ENCODE assay signal across 20 cellular contexts in the genomic region with DNA sequence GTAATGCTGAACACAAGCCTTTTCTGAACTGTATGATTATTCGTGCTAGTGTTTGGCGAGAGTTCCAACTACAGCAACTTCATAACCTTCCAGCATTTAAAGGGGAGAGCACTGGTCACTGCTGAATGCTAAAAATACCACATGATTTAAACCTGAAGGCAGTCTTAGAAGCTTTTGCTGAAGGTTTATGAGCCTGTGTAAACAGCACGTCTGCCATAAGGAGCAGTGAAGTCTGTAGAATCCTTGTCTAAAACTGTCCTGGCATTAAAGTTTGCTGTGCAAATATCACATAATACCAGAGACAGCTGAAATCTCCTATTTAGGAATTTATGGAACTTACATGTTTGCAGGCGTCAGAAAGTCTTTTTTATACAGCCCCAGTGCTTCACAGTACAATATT. TPM values are rescaled to one million over a fixed set of nuclear protein-coding genes. Genes with fewer than 3 reads are reported as not detected.
DNase-seq lines count a peak whose midpoint lies in the region; ATAC-seq and TF ChIP-seq lines count a peak whose summit lies in the region.
"Had no signal": no experiment of that assay in that cellular context is flagged by ENCODE, and none has a peak within 500 bp of the region (broad histone marks: within the 10 kb centered on the region; RNA-seq: fewer than 3 reads in every experiment).

No MANE protein-coding gene starts in this region.

- no peak overlapping the region for H2BK12ac ChIP-seq in mesenchymal stem cell (ENCODE audit: low read length in 2 of 2)

- peaks cover 89% of the 10 kb centered on the region for H3K4me1 Mint-ChIP-seq in activated T-cell treated with anti-CD3 and anti-CD28 coated beads, Interleukin-2, amount 50 U/mL, for 72 hours (ENCODE audit: low read depth)

- no peak overlapping the region for H3K4me2 ChIP-seq in mesenchymal stem cell (ENCODE audit: low read length, poor library complexity, severe bottlenecking)

- TF ChIP-seq CTCF in tibial artery (IDR thresholded peaks at IDR 0.05) (no peak), GM13977 (IDR thresholded peaks at IDR 0.05; ENCODE audit: extremely low read depth, insufficient read depth, missing control alignments) (no peak), thyroid gland (IDR thresholded peaks at IDR 0.05) (no peak)

- no peak overlapping the region for H2AFZ ChIP-seq in mesenchymal stem cell (ENCODE audit: low read depth, low read length)

- no peak for TF ChIP-seq POLR2A in thyroid gland (IDR thresholded peaks at IDR 0.05)

- no peak overlapping the region for H3K23ac ChIP-seq in mesenchymal stem cell (ENCODE audit: low read length in 2 of 2)

- H3K27me3 Mint-ChIP-seq in activated T-cell treated with anti-CD3 and anti-CD28 coated beads, Interleukin-2, amount 50 U/mL, for 72 hours (ENCODE audit: low read depth): no peaks in the 10 kb centered on the region

- H3K9ac ChIP-seq in mesenchymal stem cell (ENCODE audit: low read length): no peak overlapping the region

- H2BK5ac ChIP-seq in mesenchymal stem cell (ENCODE audit: low read depth, low read length, poor library complexity, severe bottlenecking): no peak overlapping the region

- no peak overlapping the region for H4K91ac ChIP-seq in mesenchymal stem cell (ENCODE audit: low read length)

- H3K36me3 Mint-ChIP-seq in activated T-cell treated with anti-CD3 and anti-CD28 coated beads, Interleukin-2, amount 50 U/mL, for 72 hours (ENCODE audit: insufficient read depth in 2 of 2): peaks cover 46 to 81% of the 10 kb centered on the region in 2 donors
- H3K36me3 Mint-ChIP-seq in activated naive CD4-positive, alpha-beta T cell treated with anti-CD3 and anti-CD28 coated beads, Interleukin-2, amount 50 U/mL, for 72 hours: peaks cover 70 to 85% of the 10 kb centered on the region in 2 donors

- no peak overlapping the region for H2AK5ac ChIP-seq in mesenchymal stem cell (ENCODE audit: low read length, severe bottlenecking)

- no peak for DNase-seq in activated T-cell treated with anti-CD3 and anti-CD28 coated beads, Interleukin-2, amount 50 U/mL, for 72 hours
- DNase-seq in activated T-cell treated with anti-CD3 and anti-CD28 coated beads, Interleukin-2, amount 50 U/mL, for 1 hour: no peak
- no peak for DNase-seq in activated naive CD4-positive, alpha-beta T cell treated with anti-CD3 and anti-CD28 coated beads, Interleukin-2, amount 50 U/mL, for 72 hours (ENCODE audit: low spot score in 2 of 2)
- peak; percentile 9 for DNase-seq in mesenchymal stem cell
- DNase-seq in tibial artery: no peak
- no peak for DNase-seq in stimulated activated CD4-positive, alpha-beta T cell treated with anti-CD3 and anti-CD28 coated beads, Interleukin-12 subunit alpha, Interleukin-12 subunit beta, amount 100 ng/mL, for 4 hours
- DNase-seq in GM13977 (ENCODE audit: low spot score): no peak
- DNase-seq in thyroid gland: no peak
- DNase-seq: activated CD8-positive, alpha-beta memory T cell treated with anti-CD3 and anti-CD28 coated beads for 24 hours; amniotic stem cell; cortex of kidney; H7; NCI-H1436 treated with DMSO at 0.1 percent for 48 hours; NCI-H446; small intestine had no signal

- WGBS in mesenchymal stem cell: 50% methylated on average over 3 of the region's 4 CpGs
- 82 to 83% methylated on average over 4 of the region's 4 CpGs for WGBS in thyroid gland, 2 donors

- no peak overlapping the region for H3K14ac ChIP-seq in mesenchymal stem cell (ENCODE audit: low read length in 2 of 2)

- H2BK15ac ChIP-seq in mesenchymal stem cell (ENCODE audit: low read depth, poor library complexity, severe bottlenecking): no peak overlapping the region

- H3K27me3 ChIP-seq in mesenchymal stem cell (ENCODE audit: control insufficient read depth in 1 of 2, insufficient read depth in 1 of 2, low read length in 2 of 2) (no peaks in the 10 kb centered on the region), tibial artery (no peaks in the 10 kb centered on the region), thyroid gland (no peaks in the 10 kb centered on the region)
- H3K27me3 ChIP-seq: neutrophil had no signal

- H3K4ac ChIP-seq in mesenchymal stem cell (ENCODE audit: low read depth in 1 of 2, low read length in 2 of 2): no peak overlapping the region

- no peak for ATAC-seq in activated T-cell treated with anti-CD3 and anti-CD28 coated beads, Interleukin-2, amount 50 U/mL, for 72 hours (replicated peaks in 1 of 2)
- ATAC-seq in activated naive CD4-positive, alpha-beta T cell treated with anti-CD3 and anti-CD28 coated beads, Interleukin-2, amount 50 U/mL, for 72 hours: no peak
- ATAC-seq: esophagus mucosa, K562, Panc1 had no signal

- peak overlapping the region; percentile 88 to 98 for H3K4me3 Mint-ChIP-seq in activated T-cell treated with anti-CD3 and anti-CD28 coated beads, Interleukin-2, amount 50 U/mL, for 72 hours

- H3K9me3 Mint-ChIP-seq in activated T-cell treated with anti-CD3 and anti-CD28 coated beads, Interleukin-2, amount 50 U/mL, for 72 hours: no peaks in the 10 kb centered on the region
- no peaks in the 10 kb centered on the region for H3K9me3 Mint-ChIP-seq in activated naive CD4-positive, alpha-beta T cell treated with anti-CD3 and anti-CD28 coated beads, Interleukin-2, amount 50 U/mL, for 72 hours

- no peak overlapping the region for H2BK120ac ChIP-seq in mesenchymal stem cell (ENCODE audit: low read depth, low read length)

- H3K27ac ChIP-seq in mesenchymal stem cell (ENCODE audit: low read length, poor library complexity, severe bottlenecking) (no peak overlapping the region), tibial artery (peak overlapping the region; percentile 29 to 40), thyroid gland (no peak overlapping the region)
- H3K27ac ChIP-seq: neutrophil had no signal

- no peak overlapping the region for H4K8ac ChIP-seq in mesenchymal stem cell (ENCODE audit: low read length)

- H3K4me1 ChIP-seq in mesenchymal stem cell (ENCODE audit: control insufficient read depth, insufficient read depth, low read depth, low read length) (no peaks in the 10 kb centered on the region), tibial artery (peaks cover 0 to 51% (median 10%) of the 10 kb centered on the region in 4 donors), thyroid gland (peaks cover 11% of the 10 kb centered on the region in 2 donors)

- H3K36me3 ChIP-seq in mesenchymal stem cell (ENCODE audit: control insufficient read depth in 1 of 2, insufficient read depth in 2 of 2, low read depth in 1 of 2, low read length in 2 of 2) (peaks cover 0 to 56% of the 10 kb centered on the region in 2 experiments), tibial artery (peaks cover 10 to 36% (median 12%) of the 10 kb centered on the region in 3 donors), thyroid gland (peaks cover 11% of the 10 kb centered on the region in 2 donors)

- peak overlapping the region; percentile 95 for H3K27ac Mint-ChIP-seq in activated T-cell treated with anti-CD3 and anti-CD28 coated beads, Interleukin-2, amount 50 U/mL, for 72 hours
- peak overlapping the region; percentile 57 to 87 for H3K27ac Mint-ChIP-seq in activated naive CD4-positive, alpha-beta T cell treated with anti-CD3 and anti-CD28 coated beads, Interleukin-2, amount 50 U/mL, for 72 hours

- intact Hi-C loops in tibial artery (cut with DNase I; ENCODE audit: low total_unique reads): no loop called here
- intact Hi-C loops in thyroid gland (cut with DNase I): no loop called here

- in situ Hi-C loops in GM13977 (cut with MboI; ENCODE audit: low pct_unique_long_range_greater_than_20kb, low sequenced_read_pairs, unreplicated experiment): no loop called here

- H3K79me1 ChIP-seq in mesenchymal stem cell (replicated peaks; ENCODE audit: low read length, poor library complexity, severe bottlenecking): no peaks in the 10 kb centered on the region

- H3K18ac ChIP-seq in mesenchymal stem cell (ENCODE audit: low read depth in 1 of 2, low read length in 2 of 2): no peak overlapping the region

- H3K9me3 ChIP-seq in mesenchymal stem cell (ENCODE audit: control insufficient read depth, low read length) (no peaks in the 10 kb centered on the region), tibial artery (no peaks in the 10 kb centered on the region), thyroid gland (no peaks in the 10 kb centered on the region)
- H3K9me3 ChIP-seq: neutrophil had no signal

- H3K4me3 ChIP-seq in mesenchymal stem cell (ENCODE audit: insufficient read depth in 1 of 2, low read depth in 1 of 2, low read length in 2 of 2) (no peak overlapping the region), tibial artery (no peak overlapping the region), thyroid gland (replicated peaks in 1 of 3) (no peak overlapping the region)
- H3K4me3 ChIP-seq: K562, lung had no signal

RNA-seq across cellular contexts. Expression of gene SATB1, which starts 5.9 kb away (rescaled TPM):
- 100 to 1,000 TPM; 716 to 962 TPM for total RNA-seq in activated T-cell treated with anti-CD3 and anti-CD28 coated beads, Interleukin-2, amount 50 U/mL, for 72 hours
- 100 to 1,000 TPM; 279 to 444 TPM for total RNA-seq in activated naive CD4-positive, alpha-beta T cell treated with anti-CD3 and anti-CD28 coated beads, Interleukin-2, amount 50 U/mL, for 72 hours
- 6.3 TPM for polyA plus RNA-seq in mesenchymal stem cell (2013, experiment 1 of 2)
- 6.4 TPM for polyA plus RNA-seq in mesenchymal stem cell (2013, experiment 2 of 2)
- 100 to 1,000 TPM in 1 of 4 donors, 10 to 100 TPM in 3; 45.4 to 115 (median 64.4) TPM for total RNA-seq in thyroid gland

Comparison
In these comparisons a context has a peak if more than half of its experiments do, and no peak if none do; other contexts are left out.
1. H3K27ac ChIP-seq: peak in tibial artery (2 of 2); none in mesenchymal stem cell (single experiment) and thyroid gland (0 of 3).